In genomic region chr2:216633616-216634316, GRCh38 we compare ENCODE assay signal across 8 cellular contexts. TPM values are rescaled to one million over a fixed set of nuclear protein-coding genes. Genes with fewer than 3 reads are reported as not detected.
DNase-seq lines count a peak whose midpoint lies in the region; ATAC-seq, FAIRE-seq and TF ChIP-seq lines count a peak whose summit lies in the region.

No MANE protein-coding gene starts in this region.

- peak overlapping the region; percentile 83 for H3K4me3 Mint-ChIP-seq in stimulated activated naive CD8-positive, alpha-beta T cell treated with anti-CD3 and anti-CD28 coated beads, Interleukin-15, Interleukin-2, amounts not matched to agents 100 ng/mL and 50 ng/mL, for 24 hours

- H3K4me2 ChIP-seq in keratinocyte (ENCODE audit: control insufficient read depth, extremely low read depth, insufficient read depth, low read depth, low read length): peak overlapping the region; percentile 83

- H3K79me2 ChIP-seq in keratinocyte (ENCODE audit: control insufficient read depth, insufficient read depth, low read length): no peaks in the 10 kb centered on the region

- peaks cover 55% of the 10 kb centered on the region for H3K27me3 Mint-ChIP-seq in stimulated activated naive CD8-positive, alpha-beta T cell treated with anti-CD3 and anti-CD28 coated beads, Interleukin-15, Interleukin-2, amounts not matched to agents 100 ng/mL and 50 ng/mL, for 24 hours

- H3K9ac ChIP-seq in keratinocyte (ENCODE audit: control insufficient read depth, extremely low read depth, insufficient read depth, low read length): no peak overlapping the region

- H3K27me3 ChIP-seq in BJ (ENCODE audit: control insufficient read depth, insufficient read depth, low read length) (peaks cover 11% of the 10 kb centered on the region), HL-60 (ENCODE audit: insufficient read depth, poor library complexity, severe bottlenecking) (peaks cover 37% of the 10 kb centered on the region), keratinocyte (ENCODE audit: control insufficient read depth, extremely low read depth, insufficient read depth, low read length) (peaks cover 40% of the 10 kb centered on the region)

- no peaks in the 10 kb centered on the region for H4K20me1 ChIP-seq in keratinocyte (ENCODE audit: control insufficient read depth, extremely low read depth, insufficient read depth, low read length)

- peaks cover 4 to 7% of the 10 kb centered on the region in 2 donors for H3K36me3 Mint-ChIP-seq in activated naive CD4-positive, alpha-beta T cell treated with anti-CD3 and anti-CD28 coated beads, Interleukin-2, amount 50 U/mL, for 72 hours
- no peaks in the 10 kb centered on the region for H3K36me3 Mint-ChIP-seq in stimulated activated naive CD8-positive, alpha-beta T cell treated with anti-CD3 and anti-CD28 coated beads, Interleukin-15, Interleukin-2, amounts not matched to agents 100 ng/mL and 50 ng/mL, for 24 hours (ENCODE audit: low read depth)

- dilution Hi-C loops in keratinocyte (cut with MboI; ENCODE audit: extremely low pct_ligation_motif_present, low sequenced_read_pairs): no loop called here

- FAIRE-seq in keratinocyte (lab: Jason Lieb, UNC): no peak

- CTCF ChIA-PET in BJ (lab: Yijun Ruan, JAX): interaction anchor here (2.4 kb wide), 1 partner anchor 115 kb away, joined by 8 read pairs; no protein-coding TSS in a partner anchor

- peaks cover 28% of the 10 kb centered on the region for H3K4me1 Mint-ChIP-seq in stimulated activated naive CD8-positive, alpha-beta T cell treated with anti-CD3 and anti-CD28 coated beads, Interleukin-15, Interleukin-2, amounts not matched to agents 100 ng/mL and 50 ng/mL, for 24 hours (ENCODE audit: low read depth)

- no peaks in the 10 kb centered on the region for H3K9me3 ChIP-seq in keratinocyte (ENCODE audit: control insufficient read depth, low read depth, low read length)

- H3K36me3 ChIP-seq in BJ (ENCODE audit: control insufficient read depth, insufficient read depth, low read length) (no peaks in the 10 kb centered on the region), keratinocyte (ENCODE audit: control insufficient read depth in 2 of 2, extremely low read depth in 1 of 2, insufficient read depth in 2 of 2, low read length in 2 of 2) (no peaks in the 10 kb centered on the region)

- H3K27ac ChIP-seq in HL-60 (replicated peaks): no peak overlapping the region
- H3K27ac ChIP-seq in keratinocyte (ENCODE audit: control insufficient read depth, insufficient read depth, low read length): no peak overlapping the region

- DNase-seq in BJ (ENCODE audit: low read depth): no peak
- DNase-seq in HL-60 (ENCODE audit: low read depth in 1 of 2, low spot score in 1 of 2): no peak
- DNase-seq in activated naive CD4-positive, alpha-beta T cell treated with anti-CD3 and anti-CD28 coated beads, Interleukin-2, amount 50 U/mL, for 72 hours (ENCODE audit: low spot score in 2 of 2): peak in 1 of 2 donors; percentile 19
- DNase-seq in keratinocyte (ENCODE audit: low read depth, low spot score): no peak
- DNase-seq in GOT3 (lab: John Stamatoyannopoulos, UW): no peak
- no peak for DNase-seq in NK-92 (lab: John Stamatoyannopoulos, UW; ENCODE audit: unreplicated experiment)
- no peak for DNase-seq in hippocampal formation (lab: John Stamatoyannopoulos, UW)

- no peak overlapping the region for H3K27ac Mint-ChIP-seq in activated naive CD4-positive, alpha-beta T cell treated with anti-CD3 and anti-CD28 coated beads, Interleukin-2, amount 50 U/mL, for 72 hours
- no peak overlapping the region for H3K27ac Mint-ChIP-seq in stimulated activated naive CD8-positive, alpha-beta T cell treated with anti-CD3 and anti-CD28 coated beads, Interleukin-15, Interleukin-2, amounts not matched to agents 100 ng/mL and 50 ng/mL, for 24 hours

- no peaks in the 10 kb centered on the region for H3K9me3 Mint-ChIP-seq in activated naive CD4-positive, alpha-beta T cell treated with anti-CD3 and anti-CD28 coated beads, Interleukin-2, amount 50 U/mL, for 72 hours
- no peaks in the 10 kb centered on the region for H3K9me3 Mint-ChIP-seq in stimulated activated naive CD8-positive, alpha-beta T cell treated with anti-CD3 and anti-CD28 coated beads, Interleukin-15, Interleukin-2, amounts not matched to agents 100 ng/mL and 50 ng/mL, for 24 hours

- peak overlapping the region; percentile 56 for H3K4me3 ChIP-seq in BJ (ENCODE audit: low read depth, low read length)
- H3K4me3 ChIP-seq in HL-60 (replicated peaks; ENCODE audit: insufficient read depth, low read length): peak overlapping the region; percentile 5; the same call in 1 of the 2 replicates
- H3K4me3 ChIP-seq in keratinocyte (ENCODE audit: control insufficient read depth in 2 of 3, extremely low read depth in 1 of 3, insufficient read depth in 2 of 3, low read depth in 1 of 3, low read length in 3 of 3): peak overlapping the region; percentile 36 to 59 (median 53)

- ATAC-seq in activated naive CD4-positive, alpha-beta T cell treated with anti-CD3 and anti-CD28 coated beads, Interleukin-2, amount 50 U/mL, for 72 hours: peak; percentile 22 to 48

- peaks cover 12% of the 10 kb centered on the region for H3K4me1 ChIP-seq in keratinocyte (ENCODE audit: control insufficient read depth, extremely low read depth, insufficient read depth, low read length)

- H2AFZ ChIP-seq in keratinocyte (ENCODE audit: control insufficient read depth, low read length): peak overlapping the region; percentile 37

- H3K9me1 ChIP-seq in keratinocyte (ENCODE audit: control insufficient read depth, extremely low read depth, insufficient read depth, low read length): no peaks in the 10 kb centered on the region

- POLR2A ChIA-PET in BJ (lab: Charles Lee): no interaction called here

- TF ChIP-seq CTCF in BJ (IDR thresholded peaks at IDR 0.05; ENCODE audit: insufficient read depth, low read depth, low read length): no peak
- TF ChIP-seq CTCF in HL-60 (IDR thresholded peaks at IDR 0.05; ENCODE audit: insufficient read depth, low read length): no peak
- TF ChIP-seq CTCF in keratinocyte (optimal IDR thresholded peaks at IDR 0.05 in 1 of 3, IDR thresholded peaks at IDR 0.05 in 1 of 3, conservative IDR thresholded peaks at IDR 0.05 in 1 of 3; ENCODE audit: extremely low read depth in 1 of 3, insufficient read depth in 2 of 3, low read length in 3 of 3): no peak

RNA-seq across cellular contexts. Expression of gene IGFBP2, which starts 0.5 kb away (rescaled TPM):
- polyA plus RNA-seq in BJ (2011; rRNA removed): 122 and 142 TPM in 2 replicates
- 30.7 and 38.3 TPM in 2 replicates for polyA minus RNA-seq in BJ (2011; rRNA and poly(A)+ RNA removed)
- total RNA-seq in activated naive CD4-positive, alpha-beta T cell treated with anti-CD3 and anti-CD28 coated beads, Interleukin-2, amount 50 U/mL, for 72 hours: 10 to 100 TPM in 1 of 2 donors, under 1 TPM in 1; 0.14 to 11.6 TPM
- 3.9 to 47.0 TPM (median 10.2 TPM) in 3 replicates for polyA plus RNA-seq in keratinocyte
- polyA plus RNA-seq in keratinocyte (2011; ENCODE audit: low read depth): 29.0 TPM
- polyA plus RNA-seq in keratinocyte (2011; cell fraction: cytosol; rRNA removed): 16.8 and 41.0 TPM in 2 replicates
- polyA plus RNA-seq in keratinocyte (2011; cell fraction: nucleus; rRNA removed): 43.8 and 102 TPM in 2 replicates
- polyA plus RNA-seq in keratinocyte (2012; ENCODE audit: low replicate concordance): 5.6 and 17.3 TPM in 2 replicates
- 2.5 to 16.2 TPM (median 5.7 TPM) in 3 replicates for polyA minus RNA-seq in keratinocyte
- 42.2 TPM for polyA minus RNA-seq in keratinocyte (2011; cell fraction: cytosol; rRNA and poly(A)+ RNA removed)
- polyA minus RNA-seq in keratinocyte (2011; cell fraction: nucleus; rRNA and poly(A)+ RNA removed): 31.9 and 32.7 TPM in 2 replicates

Comparison
In these comparisons a context has a peak if more than half of its experiments do, and no peak if none do; other contexts are left out.
1. H3K4me3 ChIP-seq: peak in every context shown above with its lines; median percentile 56 in BJ; 53 in keratinocyte; 5 in HL-60.